Comparison of ENCODE assay signal across 8 cellular contexts in the genomic region with DNA sequence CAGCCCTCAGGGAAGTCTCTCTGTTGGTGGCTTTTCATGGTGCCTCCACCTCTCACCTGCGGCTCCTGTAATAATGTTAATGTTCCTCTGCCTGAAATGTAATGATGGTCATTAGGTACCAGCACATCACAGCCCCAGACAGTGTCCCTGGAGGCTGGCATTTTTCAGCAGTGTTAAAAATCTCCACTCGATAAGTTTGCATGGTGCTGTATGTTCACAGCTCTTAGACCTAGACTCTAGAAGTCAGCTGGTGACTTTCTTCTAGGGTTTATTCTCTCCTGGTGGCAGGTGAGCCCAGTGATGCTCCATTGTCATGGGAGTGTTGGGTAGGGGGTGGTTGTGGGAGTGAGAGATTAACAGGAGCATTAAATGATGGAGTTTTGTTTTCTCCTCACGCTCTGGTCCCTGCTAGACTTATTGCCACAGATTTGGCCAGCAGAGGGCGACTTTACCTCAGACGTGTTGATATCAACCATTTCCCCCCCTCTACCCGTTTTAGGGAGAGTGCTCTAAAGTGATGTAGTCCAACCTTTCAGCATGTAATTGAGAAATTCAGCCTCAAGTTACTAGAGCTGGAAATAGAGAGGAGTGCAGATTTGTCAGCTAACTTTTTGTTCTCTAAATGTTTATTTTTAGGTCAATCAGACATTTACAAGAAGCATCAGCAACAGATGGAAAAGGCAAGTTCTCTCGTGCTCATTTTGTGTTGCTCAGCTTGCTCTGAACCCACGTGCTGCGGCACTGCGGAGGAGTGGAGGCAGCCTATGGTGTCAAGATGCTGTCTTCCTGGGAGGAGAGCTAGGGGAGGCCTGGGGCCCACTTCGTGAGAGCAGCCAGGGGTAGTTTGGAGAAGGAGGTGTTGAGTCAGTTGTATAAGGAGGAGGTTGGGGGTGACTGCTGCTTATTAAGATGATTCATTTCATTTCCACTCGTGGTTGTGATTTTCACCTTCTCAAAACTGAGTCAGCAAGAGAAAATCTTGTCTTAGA. TPM values are rescaled to one million over a fixed set of nuclear protein-coding genes. Genes with fewer than 3 reads are reported as not detected.
A peak's percentile ranks its signal among the peaks of the same experiment; 100 is the strongest.
DNase-seq lines count a peak whose midpoint lies in the region; ATAC-seq and TF ChIP-seq lines count a peak whose summit lies in the region.

No MANE protein-coding gene starts in this region.

- peak; percentile 78 for DNase-seq in EL
- DNase-seq in MG63: peak; percentile 47
- DNase-seq in SK-N-SH: peak; percentile 80
- DNase-seq in activated naive CD4-positive, alpha-beta T cell treated with anti-CD3 and anti-CD28 coated beads, Interleukin-2, amount 10 ng/mL, durations not matched to agents 7 days and 5 days: peak; percentile 89
- DNase-seq in globus pallidus (ENCODE audit: low spot score): peak; percentile 78
- DNase-seq in ovary: peak; percentile 84 to 93 (median 90)
- peak; percentile 88 to 92 for DNase-seq in thyroid gland

- peaks cover 48% of the 10 kb centered on the region for H3K36me3 Mint-ChIP-seq in activated naive CD4-positive, alpha-beta T cell treated with anti-CD3 and anti-CD28 coated beads, Interleukin-2, amount 10 ng/mL, durations not matched to agents 7 days and 5 days

- no peak overlapping the region for H3K4me3 Mint-ChIP-seq in activated naive CD4-positive, alpha-beta T cell treated with anti-CD3 and anti-CD28 coated beads, Interleukin-2, amount 10 ng/mL, durations not matched to agents 7 days and 5 days

- H4K20me1 ChIP-seq in SK-N-SH (ENCODE audit: insufficient read depth): no peaks in the 10 kb centered on the region

- H3K9me3 ChIP-seq in MG63: no peaks in the 10 kb centered on the region
- H3K9me3 ChIP-seq in SK-N-SH: no peaks in the 10 kb centered on the region
- H3K9me3 ChIP-seq in ovary: no peaks in the 10 kb centered on the region
- no peaks in the 10 kb centered on the region for H3K9me3 ChIP-seq in thyroid gland

- H3K9ac ChIP-seq in SK-N-SH: no peak overlapping the region

- H3K27ac Mint-ChIP-seq in activated naive CD4-positive, alpha-beta T cell treated with anti-CD3 and anti-CD28 coated beads, Interleukin-2, amount 10 ng/mL, durations not matched to agents 7 days and 5 days: no peak overlapping the region

- peaks cover 0 to 18% of the 10 kb centered on the region in 2 experiments; a peak in 1 of 4 replicates for H3K4me1 ChIP-seq in SK-N-SH (ENCODE audit: control insufficient read depth in 1 of 2, insufficient read depth in 2 of 2, low read depth in 1 of 2, low read length in 1 of 2)
- peaks cover 4% of the 10 kb centered on the region for H3K4me1 ChIP-seq in ovary (ENCODE audit: insufficient read depth)
- peaks cover 14 to 22% of the 10 kb centered on the region in 2 donors for H3K4me1 ChIP-seq in thyroid gland

- CTCF ChIA-PET in SK-N-SH (lab: Yijun Ruan, JAX): interaction anchor here (0.6 to 4.8 kb wide), 68 partner anchors 9 to 347 kb away, joined by 3 to 73 read pairs (median 4); no protein-coding TSS in a partner anchor
- CTCF ChIA-PET in activated naive CD4-positive, alpha-beta T cell treated with anti-CD3 and anti-CD28 coated beads, Interleukin-2, amount 10 ng/mL, durations not matched to agents 7 days and 5 days (lab: Charles Lee): interaction anchor here (0.6 to 6.4 kb wide), 20 partner anchors 9 to 310 kb away, joined by 3 to 52 read pairs (median 4); partner anchors contain the start of gene GPR107

- H3K79me2 ChIP-seq in SK-N-SH (ENCODE audit: insufficient read depth): no peaks in the 10 kb centered on the region

- H3K4me2 ChIP-seq in SK-N-SH: no peak overlapping the region

- TF ChIP-seq EP300 in SK-N-SH (IDR thresholded peaks at IDR 0.05; ENCODE audit: borderline replicate concordance in 1 of 2, low read depth in 1 of 2, low read length in 1 of 2): no peak
- TF ChIP-seq EP300 in ovary (IDR thresholded peaks at IDR 0.05): no peak

- H3K4me1 Mint-ChIP-seq in activated naive CD4-positive, alpha-beta T cell treated with anti-CD3 and anti-CD28 coated beads, Interleukin-2, amount 10 ng/mL, durations not matched to agents 7 days and 5 days: peaks cover 13% of the 10 kb centered on the region

- H2AFZ ChIP-seq in SK-N-SH (ENCODE audit: low read depth): no peak overlapping the region

- TF ChIP-seq RAD21 in SK-N-SH (IDR thresholded peaks at IDR 0.05; ENCODE audit: low read length): peak; percentile 95

- H3K36me3 ChIP-seq in MG63: peaks cover 46% of the 10 kb centered on the region
- peaks cover 32 to 44% of the 10 kb centered on the region in 2 experiments for H3K36me3 ChIP-seq in SK-N-SH (replicated peaks in 1 of 2; ENCODE audit: control insufficient read depth in 1 of 2, insufficient read depth in 2 of 2, low read length in 1 of 2)
- no peaks in the 10 kb centered on the region for H3K36me3 ChIP-seq in ovary
- peaks cover 16 to 23% of the 10 kb centered on the region in 2 donors for H3K36me3 ChIP-seq in thyroid gland

- ATAC-seq in GM18870 (IDR thresholded peaks at IDR 0.05; ENCODE audit: unreplicated experiment): no peak

- peak overlapping the region in 1 of 2 experiments; percentile 16; a peak in 1 of 4 replicates for H3K27ac ChIP-seq in SK-N-SH (ENCODE audit: low read depth in 2 of 2, low read length in 1 of 2)
- H3K27ac ChIP-seq in ovary: no peak overlapping the region
- no peak overlapping the region for H3K27ac ChIP-seq in thyroid gland

- H3K9me3 Mint-ChIP-seq in activated naive CD4-positive, alpha-beta T cell treated with anti-CD3 and anti-CD28 coated beads, Interleukin-2, amount 10 ng/mL, durations not matched to agents 7 days and 5 days: no peaks in the 10 kb centered on the region

- TF ChIP-seq POLR2A in ovary (IDR thresholded peaks at IDR 0.05) (no peak), thyroid gland (IDR thresholded peaks at IDR 0.05) (no peak)

- WGBS in SK-N-SH (ENCODE audit: low lambda C conversion rate): 44% methylated on average over 12 of the region's 12 CpGs
- WGBS in ovary, 3 donors: 25 to 31% (median 29%) methylated on average over 12 of the region's 12 CpGs
- WGBS in thyroid gland, 2 donors: 47 to 48% methylated on average over 12 of the region's 12 CpGs

- intact Hi-C loops in ovary (cut with DNase I): loop anchor here (2.0 to 10.0 kb wide), 6 partner anchors 128 to 578 kb away; no protein-coding TSS in a partner anchor
- intact Hi-C loops in thyroid gland (cut with DNase I): loop anchor here (2.0 to 10.0 kb wide), 2 partner anchors 222 to 236 kb away; no protein-coding TSS in a partner anchor

- no peaks in the 10 kb centered on the region for H3K27me3 Mint-ChIP-seq in activated naive CD4-positive, alpha-beta T cell treated with anti-CD3 and anti-CD28 coated beads, Interleukin-2, amount 10 ng/mL, durations not matched to agents 7 days and 5 days

- peaks cover 3% of the 10 kb centered on the region for H3F3A ChIP-seq in SK-N-SH (replicated peaks; ENCODE audit: insufficient read depth)

- no peaks in the 10 kb centered on the region for H3K27me3 ChIP-seq in MG63
- no peaks in the 10 kb centered on the region for H3K27me3 ChIP-seq in SK-N-SH (ENCODE audit: insufficient read depth)
- H3K27me3 ChIP-seq in ovary: no peaks in the 10 kb centered on the region
- no peaks in the 10 kb centered on the region for H3K27me3 ChIP-seq in thyroid gland

- POLR2A ChIA-PET in SK-N-SH (lab: Yijun Ruan, JAX): no interaction called here

- H3K4me3 ChIP-seq in MG63 (no peak overlapping the region), SK-N-SH (ENCODE audit: low read depth in 2 of 2, low read length in 1 of 2) (no peak overlapping the region; a peak in 1 of 4 replicates), ovary (no peak overlapping the region), thyroid gland (replicated peaks in 1 of 3) (no peak overlapping the region)

- no peaks in the 10 kb centered on the region for H3K9me2 ChIP-seq in SK-N-SH

- TF ChIP-seq CTCF in SK-N-SH (IDR thresholded peaks at IDR 0.05): peak; percentile 90
- peak; percentile 52 to 89 (median 85) for TF ChIP-seq CTCF in ovary (IDR thresholded peaks at IDR 0.05)
- TF ChIP-seq CTCF in thyroid gland (IDR thresholded peaks at IDR 0.05): peak; percentile 29 to 89 (median 74)

TF ChIP-seq in SK-N-SH, 30 proteins besides CTCF, POLR2A, EP300 and RAD21:
- TF ChIP-seq MEF2A (IDR thresholded peaks at IDR 0.05; ENCODE audit: borderline replicate concordance, low read depth): no peak
- TF ChIP-seq SMC3 (IDR thresholded peaks at IDR 0.05; ENCODE audit: low read depth, low read length): peak; percentile 89
TF ChIP-seq in SK-N-SH: peak in this region for 1.

RNA-seq across cellular contexts. Expression of gene GPR107, which starts 53.4 kb away (rescaled TPM):
- total RNA-seq in MG63 (2014; rRNA removed; shearing (Covaris generic); ENCODE audit: low replicate concordance): 10.9 and 11.8 TPM in 2 replicates
- polyA plus RNA-seq in SK-N-SH (2012; rRNA removed) (23.0 and 29.9 TPM in 2 replicates), ovary (10 to 100 TPM; 16.3 to 44.0 TPM)
- 20.9 and 24.6 TPM in 2 replicates for polyA plus RNA-seq in SK-N-SH (2012; cell fraction: cytosol; rRNA removed)
- 20.5 and 35.5 TPM in 2 replicates for polyA plus RNA-seq in SK-N-SH (2012; cell fraction: nucleus; rRNA removed)
- total RNA-seq in ovary (10 to 100 TPM; 11.6 to 34.4 (median 28.3) TPM), thyroid gland (10 to 100 TPM; 43.5 to 65.6 (median 58.7) TPM)
